Comparison of ENCODE assay signal across 18 cellular contexts in the genomic region with DNA sequence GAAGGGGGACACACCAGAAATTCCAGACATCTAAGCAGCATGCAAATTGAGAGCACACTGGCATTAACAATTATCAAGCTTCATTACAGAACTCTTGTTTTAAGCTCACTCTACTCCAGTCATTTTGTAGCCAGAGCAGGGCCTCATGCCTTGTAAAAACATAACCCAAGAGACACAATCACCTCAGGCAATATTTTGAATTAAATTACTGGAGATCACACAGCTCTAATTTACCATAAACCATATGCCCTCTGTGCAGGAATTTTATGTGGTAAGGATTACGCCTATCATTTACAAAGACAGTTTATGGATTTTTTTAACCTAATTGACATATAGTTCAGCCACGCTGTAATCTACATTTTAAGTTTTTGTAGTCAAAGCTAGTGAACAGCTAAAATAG.
A peak's percentile ranks its signal among the peaks of the same experiment; 100 is the strongest.
DNase-seq lines count a peak whose midpoint lies in the region; ATAC-seq, FAIRE-seq and TF ChIP-seq lines count a peak whose summit lies in the region.
"Had no signal": no experiment of that assay in that cellular context is flagged by ENCODE, and none has a peak within 500 bp of the region (broad histone marks: within the 10 kb centered on the region; RNA-seq: fewer than 3 reads in every experiment).

No MANE protein-coding gene starts in this region.

- ATAC-seq in SK-N-SH treated with all-trans-retinoic acid at 6 μM for 48 hours (no peak), esophagus mucosa (no peak), HG02852 (IDR thresholded peaks at IDR 0.05; ENCODE audit: unreplicated experiment) (no peak)
- ATAC-seq: HepG2 had no signal

- DNase-seq in EL (peak; percentile 22), M059J (ENCODE audit: low read depth) (peak; percentile 60), foreskin melanocyte (peak; percentile 29), C1 segment of cervical spinal cord (lab: John Stamatoyannopoulos, UW) (no peak), HTR-8/SVneo (ENCODE audit: insufficient read length, low spot score) (no peak)
- DNase-seq: Caco-2; CD4-positive, CD25-positive, alpha-beta regulatory T cell; GF-D8; H9; Kasumi-1; KG1 had no signal

- FAIRE-seq in HTR-8/SVneo (lab: Jason Lieb, UNC): no peak
- FAIRE-seq: A204.1, D721Med, H1, HepG2 had no signal

TF ChIP-seq in SK-N-SH treated with all-trans-retinoic acid at 6 μM for 48 hours, 23 proteins besides CTCF, POLR2A, EP300 and RAD21:
- TF ChIP-seq, protein P1, sequence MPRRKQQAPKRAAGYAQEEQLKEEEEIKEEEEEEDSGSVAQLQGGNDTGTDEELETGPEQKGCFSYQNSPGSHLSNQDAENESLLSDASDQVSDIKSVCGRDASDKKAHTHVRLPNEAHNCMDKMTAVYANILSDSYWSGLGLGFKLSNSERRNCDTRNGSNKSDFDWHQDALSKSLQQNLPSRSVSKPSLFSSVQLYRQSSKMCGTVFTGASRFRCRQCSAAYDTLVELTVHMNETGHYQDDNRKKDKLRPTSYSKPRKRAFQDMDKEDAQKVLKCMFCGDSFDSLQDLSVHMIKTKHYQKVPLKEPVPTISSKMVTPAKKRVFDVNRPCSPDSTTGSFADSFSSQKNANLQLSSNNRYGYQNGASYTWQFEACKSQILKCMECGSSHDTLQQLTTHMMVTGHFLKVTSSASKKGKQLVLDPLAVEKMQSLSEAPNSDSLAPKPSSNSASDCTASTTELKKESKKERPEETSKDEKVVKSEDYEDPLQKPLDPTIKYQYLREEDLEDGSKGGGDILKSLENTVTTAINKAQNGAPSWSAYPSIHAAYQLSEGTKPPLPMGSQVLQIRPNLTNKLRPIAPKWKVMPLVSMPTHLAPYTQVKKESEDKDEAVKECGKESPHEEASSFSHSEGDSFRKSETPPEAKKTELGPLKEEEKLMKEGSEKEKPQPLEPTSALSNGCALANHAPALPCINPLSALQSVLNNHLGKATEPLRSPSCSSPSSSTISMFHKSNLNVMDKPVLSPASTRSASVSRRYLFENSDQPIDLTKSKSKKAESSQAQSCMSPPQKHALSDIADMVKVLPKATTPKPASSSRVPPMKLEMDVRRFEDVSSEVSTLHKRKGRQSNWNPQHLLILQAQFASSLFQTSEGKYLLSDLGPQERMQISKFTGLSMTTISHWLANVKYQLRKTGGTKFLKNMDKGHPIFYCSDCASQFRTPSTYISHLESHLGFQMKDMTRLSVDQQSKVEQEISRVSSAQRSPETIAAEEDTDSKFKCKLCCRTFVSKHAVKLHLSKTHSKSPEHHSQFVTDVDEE (CRISPR knock-in tag; IDR thresholded peaks at IDR 0.05): peak; percentile 63
- TF ChIP-seq POU6F1 (CRISPR knock-in tag; IDR thresholded peaks at IDR 0.05; ENCODE audit: borderline replicate concordance, low read depth) (no peak), ZNF8 (CRISPR knock-in tag; IDR thresholded peaks at IDR 0.05) (no peak), PPARA (CRISPR knock-in tag; IDR thresholded peaks at IDR 0.05; ENCODE audit: borderline replicate concordance) (no peak), ISL1 (CRISPR knock-in tag; IDR thresholded peaks at IDR 0.05) (peak; percentile 52), SNAI2 (CRISPR knock-in tag; IDR thresholded peaks at IDR 0.05) (no peak), GLIS3 (CRISPR knock-in tag; IDR thresholded peaks at IDR 0.05) (peak; percentile 7; the same call in 1 of the 2 replicates), TCF4 (CRISPR knock-in tag; IDR thresholded peaks at IDR 0.05; ENCODE audit: borderline replicate concordance) (peak; percentile 79; the same call in 1 of the 2 replicates), ZFP30 (CRISPR knock-in tag; IDR thresholded peaks at IDR 0.05) (no peak), ESRRG (CRISPR knock-in tag; IDR thresholded peaks at IDR 0.05) (no peak), CSDC2 (CRISPR knock-in tag; IDR thresholded peaks at IDR 0.05) (peak; percentile 92; the same call in 1 of the 2 replicates), RARB (CRISPR knock-in tag; IDR thresholded peaks at IDR 0.05) (no peak), BACH2 (CRISPR knock-in tag; IDR thresholded peaks at IDR 0.05; ENCODE audit: borderline replicate concordance) (no peak), ARNTL (CRISPR knock-in tag; IDR thresholded peaks at IDR 0.05; ENCODE audit: borderline replicate concordance, low read depth) (no peak)
- TF ChIP-seq, protein P2, sequence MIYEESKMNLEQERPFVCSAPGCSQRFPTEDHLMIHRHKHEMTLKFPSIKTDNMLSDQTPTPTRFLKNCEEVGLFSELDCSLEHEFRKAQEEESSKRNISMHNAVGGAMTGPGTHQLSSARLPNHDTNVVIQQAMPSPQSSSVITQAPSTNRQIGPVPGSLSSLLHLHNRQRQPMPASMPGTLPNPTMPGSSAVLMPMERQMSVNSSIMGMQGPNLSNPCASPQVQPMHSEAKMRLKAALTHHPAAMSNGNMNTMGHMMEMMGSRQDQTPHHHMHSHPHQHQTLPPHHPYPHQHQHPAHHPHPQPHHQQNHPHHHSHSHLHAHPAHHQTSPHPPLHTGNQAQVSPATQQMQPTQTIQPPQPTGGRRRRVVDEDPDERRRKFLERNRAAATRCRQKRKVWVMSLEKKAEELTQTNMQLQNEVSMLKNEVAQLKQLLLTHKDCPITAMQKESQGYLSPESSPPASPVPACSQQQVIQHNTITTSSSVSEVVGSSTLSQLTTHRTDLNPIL (CRISPR knock-in tag; IDR thresholded peaks at IDR 0.05; ENCODE audit: low read depth): no peak
- TF ChIP-seq, protein P3, sequence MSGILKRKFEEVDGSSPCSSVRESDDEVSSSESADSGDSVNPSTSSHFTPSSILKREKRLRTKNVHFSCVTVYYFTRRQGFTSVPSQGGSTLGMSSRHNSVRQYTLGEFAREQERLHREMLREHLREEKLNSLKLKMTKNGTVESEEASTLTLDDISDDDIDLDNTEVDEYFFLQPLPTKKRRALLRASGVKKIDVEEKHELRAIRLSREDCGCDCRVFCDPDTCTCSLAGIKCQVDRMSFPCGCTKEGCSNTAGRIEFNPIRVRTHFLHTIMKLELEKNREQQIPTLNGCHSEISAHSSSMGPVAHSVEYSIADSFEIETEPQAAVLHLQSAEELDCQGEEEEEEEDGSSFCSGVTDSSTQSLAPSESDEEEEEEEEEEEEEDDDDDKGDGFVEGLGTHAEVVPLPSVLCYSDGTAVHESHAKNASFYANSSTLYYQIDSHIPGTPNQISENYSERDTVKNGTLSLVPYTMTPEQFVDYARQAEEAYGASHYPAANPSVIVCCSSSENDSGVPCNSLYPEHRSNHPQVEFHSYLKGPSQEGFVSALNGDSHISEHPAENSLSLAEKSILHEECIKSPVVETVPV (CRISPR knock-in tag; IDR thresholded peaks at IDR 0.05): no peak
- TF ChIP-seq, protein P4, sequence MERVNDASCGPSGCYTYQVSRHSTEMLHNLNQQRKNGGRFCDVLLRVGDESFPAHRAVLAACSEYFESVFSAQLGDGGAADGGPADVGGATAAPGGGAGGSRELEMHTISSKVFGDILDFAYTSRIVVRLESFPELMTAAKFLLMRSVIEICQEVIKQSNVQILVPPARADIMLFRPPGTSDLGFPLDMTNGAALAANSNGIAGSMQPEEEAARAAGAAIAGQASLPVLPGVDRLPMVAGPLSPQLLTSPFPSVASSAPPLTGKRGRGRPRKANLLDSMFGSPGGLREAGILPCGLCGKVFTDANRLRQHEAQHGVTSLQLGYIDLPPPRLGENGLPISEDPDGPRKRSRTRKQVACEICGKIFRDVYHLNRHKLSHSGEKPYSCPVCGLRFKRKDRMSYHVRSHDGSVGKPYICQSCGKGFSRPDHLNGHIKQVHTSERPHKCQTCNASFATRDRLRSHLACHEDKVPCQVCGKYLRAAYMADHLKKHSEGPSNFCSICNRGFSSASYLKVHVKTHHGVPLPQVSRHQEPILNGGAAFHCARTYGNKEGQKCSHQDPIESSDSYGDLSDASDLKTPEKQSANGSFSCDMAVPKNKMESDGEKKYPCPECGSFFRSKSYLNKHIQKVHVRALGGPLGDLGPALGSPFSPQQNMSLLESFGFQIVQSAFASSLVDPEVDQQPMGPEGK (CRISPR knock-in tag; IDR thresholded peaks at IDR 0.05; ENCODE audit: borderline replicate concordance): no peak

Comparison
In these comparisons a context has a peak if more than half of its experiments do, and no peak if none do; other contexts are left out.
1. DNase-seq: peak in EL (single experiment), M059J (single experiment) and foreskin melanocyte (single experiment); none in C1 segment of cervical spinal cord (0 of 14) and HTR-8/SVneo (single experiment).